ENCODE assay signal across 8 cellular contexts in the genomic region with DNA sequence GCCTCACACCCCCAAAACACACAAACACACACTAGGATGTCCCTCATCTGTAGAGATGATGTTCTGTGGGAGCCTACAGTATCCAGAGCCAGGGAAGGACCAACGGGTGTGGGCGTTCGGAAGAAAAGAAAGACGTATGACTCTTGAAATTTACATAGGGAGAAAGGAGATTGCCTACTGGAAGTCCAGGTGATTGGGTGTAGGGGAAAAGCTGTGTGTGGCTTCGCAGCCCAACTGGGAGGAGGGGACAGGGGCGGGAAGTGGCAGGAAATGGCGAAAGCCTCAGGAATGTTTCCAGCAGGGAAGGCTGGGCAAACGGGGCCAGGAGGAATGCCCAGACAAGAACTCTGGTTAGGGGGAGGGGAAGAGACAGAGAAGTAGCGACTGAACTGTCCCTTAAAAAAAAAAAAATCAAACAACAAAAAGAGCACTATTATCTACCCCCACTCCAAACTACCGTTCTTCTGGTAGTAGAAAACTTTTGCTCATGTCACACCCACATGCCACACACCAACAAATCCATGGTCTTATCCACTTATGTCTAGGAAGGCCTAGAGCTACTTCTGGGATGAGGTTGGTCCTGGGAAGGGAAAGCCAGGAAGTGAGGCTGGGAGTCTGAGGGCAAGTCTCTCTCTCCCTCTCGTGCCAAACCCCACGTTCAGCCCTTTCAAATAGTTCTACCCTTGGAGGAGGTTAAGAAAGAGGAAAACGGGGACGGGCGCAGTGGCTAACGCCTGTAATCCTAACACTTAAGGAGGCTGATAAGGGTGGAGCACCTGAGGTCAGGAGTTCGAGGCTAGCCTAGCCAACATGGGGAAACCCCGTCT. TPM values are rescaled to one million over a fixed set of nuclear protein-coding genes. Genes with fewer than 3 reads are reported as not detected.
DNase-seq lines count a peak whose midpoint lies in the region; ATAC-seq and TF ChIP-seq lines count a peak whose summit lies in the region.

No MANE protein-coding gene starts in this region.

- no TSS peak for BruUV-seq in OCI-LY7 (replicated peaks; lab: Mats Ljungman, UMichigan)

- H3K9me2 ChIP-seq in OCI-LY7 (ENCODE audit: insufficient read depth, low read length) = no peaks in the 10 kb centered on the region

- no peak overlapping the region for H4K8ac ChIP-seq in mesendoderm (ENCODE audit: low read depth, low read length)

- peaks cover 15% of the 10 kb centered on the region for H3K79me1 ChIP-seq in mesendoderm (ENCODE audit: low read length)

- TF ChIP-seq POLR2A in erythroblast (IDR thresholded peaks at IDR 0.05; ENCODE audit: low read length) = no peak

- peak overlapping the region; percentile 98 for H3K56ac ChIP-seq in mesendoderm (ENCODE audit: low read length)

- peaks cover 14% of the 10 kb centered on the region; the same call in 1 of the 2 replicates for H4K20me1 ChIP-seq in OCI-LY7 (ENCODE audit: insufficient read depth, low read length)

- peak overlapping the region; percentile 81 for H3K18ac ChIP-seq in mesendoderm (ENCODE audit: low read length)

- WGBS in mesendoderm (ENCODE audit: extremely low coverage, insufficient coverage, low lambda C conversion rate) = no CpG with 5 or more reads among the region's 18 CpGs

- peak overlapping the region; percentile 86 for H3K4me2 ChIP-seq in OCI-LY7 (ENCODE audit: low read length)
- peak overlapping the region; percentile 54 for H3K4me2 ChIP-seq in mesendoderm (ENCODE audit: low read length)

- H3K4me3 ChIP-seq in OCI-LY7 (ENCODE audit: low read depth, low read length, poor library complexity, severe bottlenecking) (peak overlapping the region; percentile 83), mesendoderm (ENCODE audit: low read length) (peak overlapping the region; percentile 36)

- H3K9ac ChIP-seq in ES-I3 (ENCODE audit: low read depth, low read length) (peak overlapping the region; percentile 69), mesendoderm (ENCODE audit: low read length) (peak overlapping the region; percentile 72)

- peak overlapping the region; percentile 29 for H4K5ac ChIP-seq in mesendoderm (ENCODE audit: low read length)

- peak overlapping the region; percentile 100 for H2BK5ac ChIP-seq in mesendoderm (ENCODE audit: low read length)

- intact Hi-C loops in OCI-LY7 (cut with micrococcal nuclease; ENCODE audit: unreplicated experiment) = no loop called here

- no peak for TF ChIP-seq CTCF in OCI-LY7 (conservative IDR thresholded peaks at IDR 0.05; ENCODE audit: low read length)

- H3K79me2 ChIP-seq in OCI-LY7 (ENCODE audit: insufficient read depth, low read depth, low read length) (peaks cover 64% of the 10 kb centered on the region), mesendoderm (ENCODE audit: control insufficient read depth, insufficient read depth, low read length) (peaks cover 58% of the 10 kb centered on the region)

- H3K36me3 ChIP-seq in ES-I3 (ENCODE audit: insufficient read depth, low read length) = peaks cover 6% of the 10 kb centered on the region; the same call in 1 of the 2 replicates
- H3K36me3 ChIP-seq in OCI-LY7 (ENCODE audit: insufficient read depth, low read length) = peaks cover 52% of the 10 kb centered on the region
- no peaks in the 10 kb centered on the region for H3K36me3 ChIP-seq in mesendoderm (ENCODE audit: control insufficient read depth, insufficient read depth, low read length)

- no peaks in the 10 kb centered on the region for H3K27me3 ChIP-seq in mesendoderm (ENCODE audit: insufficient read depth, low read length, poor library complexity)

- peak overlapping the region; percentile 7 for H2AK5ac ChIP-seq in mesendoderm (ENCODE audit: low read length)

- no peak overlapping the region for H2BK15ac ChIP-seq in mesendoderm (replicated peaks; ENCODE audit: low read depth)

- H2BK120ac ChIP-seq in mesendoderm (ENCODE audit: low read depth, low read length) = peak overlapping the region; percentile 49

- peak overlapping the region; percentile 98 for H3K4ac ChIP-seq in mesendoderm (ENCODE audit: low read depth, low read length)

- CTCF ChIA-PET in OCI-LY7 (lab: Charles Lee; ENCODE audit: unreplicated experiment) = no interaction called here

- POLR2A ChIA-PET in OCI-LY7 (lab: Charles Lee) = interaction anchor here (0.7 to 1.8 kb wide), 3 partner anchors 17 to 235 kb away, joined by 3 to 6 read pairs (median 3); partner anchors contain the start of genes LENEP and PBXIP1

- H3K27ac ChIP-seq in OCI-LY7 (ENCODE audit: low read depth, low read length, poor library complexity, severe bottlenecking) (peak overlapping the region; percentile 89), mesendoderm (ENCODE audit: low read depth, low read length) (peak overlapping the region; percentile 96)

- DNase-seq in OCI-LY7 (ENCODE audit: low spot score) (no peak), ecto neural progenitor cell (ENCODE audit: low spot score) (peak; percentile 78), mesendoderm (peak; percentile 99), erythroblast (lab: John Stamatoyannopoulos, UW) (no peak)
- DNase-seq in activated CD8-positive, alpha-beta memory T cell treated with anti-CD3 and anti-CD28 coated beads, Interleukin-2, amount 50 U/mL, for 4 hours = no peak
- DNase-seq in stimulated activated naive CD8-positive, alpha-beta T cell treated with anti-CD3 and anti-CD28 coated beads, Interleukin-15, Interleukin-2, amounts not matched to agents 100 U/mL and 50 U/mL, for 24 hours = no peak

- no peak overlapping the region for H3K23ac ChIP-seq in mesendoderm (ENCODE audit: low read length)

- ATAC-seq in HG03439 (IDR thresholded peaks at IDR 0.05; ENCODE audit: unreplicated experiment) = no peak
- ATAC-seq in stimulated activated naive CD8-positive, alpha-beta T cell treated with anti-CD3 and anti-CD28 coated beads, Interleukin-15, Interleukin-2, amounts not matched to agents 100 U/mL and 50 U/mL, for 24 hours = no peak

- H3K9me3 ChIP-seq in ES-I3 (ENCODE audit: control insufficient read depth, insufficient read depth, low read length) (no peaks in the 10 kb centered on the region), OCI-LY7 (ENCODE audit: low read length) (no peaks in the 10 kb centered on the region)

- H2AFZ ChIP-seq in OCI-LY7 (ENCODE audit: low read length) = no peak overlapping the region

- H3K4me1 ChIP-seq in ES-I3 (ENCODE audit: insufficient read depth, low read length) (peaks cover 11% of the 10 kb centered on the region), OCI-LY7 (ENCODE audit: insufficient read depth, low read length, poor library complexity, severe bottlenecking) (peaks cover 46% of the 10 kb centered on the region), mesendoderm (ENCODE audit: control insufficient read depth, low read depth, low read length) (peaks cover 11% of the 10 kb centered on the region)

RNA-seq across cellular contexts. Expression of gene CKS1B, which starts 1.8 kb away (rescaled TPM):
- 149 and 204 TPM in 2 replicates for total RNA-seq in OCI-LY7 (2014; rRNA removed; shearing (Covaris generic))
- total RNA-seq in OCI-LY7 (2022) = 230 and 260 TPM in 2 replicates
- 618 TPM for polyA plus RNA-seq in mesendoderm (2013, experiment 1 of 2)
- polyA plus RNA-seq in mesendoderm (2013, experiment 2 of 2) = 617 TPM

RNA-seq across cellular contexts. Expression of gene SHC1, which starts 2.2 kb away (rescaled TPM):
- total RNA-seq in OCI-LY7 (2014; rRNA removed; shearing (Covaris generic)) = 31.4 and 37.6 TPM in 2 replicates
- total RNA-seq in OCI-LY7 (2022) = 77.4 and 84.0 TPM in 2 replicates
- polyA plus RNA-seq in mesendoderm (2013, experiment 1 of 2) = 191 TPM
- 190 TPM for polyA plus RNA-seq in mesendoderm (2013, experiment 2 of 2)

RNA-seq across cellular contexts. Expression of gene FLAD1, which starts 10.4 kb away (rescaled TPM):
- 52.7 and 55.7 TPM in 2 replicates for total RNA-seq in OCI-LY7 (2014; rRNA removed; shearing (Covaris generic))
- total RNA-seq in OCI-LY7 (2022) = 57.0 and 57.9 TPM in 2 replicates
- polyA plus RNA-seq in mesendoderm (2013, experiment 1 of 2) = 74.3 TPM
- polyA plus RNA-seq in mesendoderm (2013, experiment 2 of 2) = 74.9 TPM

RNA-seq across cellular contexts. Expression of gene PYGO2, which starts 11.1 kb away (rescaled TPM):
- 36.5 and 44.3 TPM in 2 replicates for total RNA-seq in OCI-LY7 (2014; rRNA removed; shearing (Covaris generic))
- 47.3 and 53.1 TPM in 2 replicates for total RNA-seq in OCI-LY7 (2022)
- 20.1 TPM for polyA plus RNA-seq in mesendoderm (2013, experiment 1 of 2)
- polyA plus RNA-seq in mesendoderm (2013, experiment 2 of 2) = 18.8 TPM

RNA-seq across cellular contexts. Expression of gene PBXIP1, which starts 16.8 kb away (rescaled TPM):
- total RNA-seq in OCI-LY7 (2014; rRNA removed; shearing (Covaris generic)) = 23.8 and 26.6 TPM in 2 replicates
- total RNA-seq in OCI-LY7 (2022) = 37.7 and 39.8 TPM in 2 replicates
- 6.7 TPM for polyA plus RNA-seq in mesendoderm (2013, experiment 1 of 2)
- 6.1 TPM for polyA plus RNA-seq in mesendoderm (2013, experiment 2 of 2)

Comparison
In these comparisons a context has a peak if more than half of its experiments do, and no peak if none do; other contexts are left out.
1. DNase-seq: peak in ecto neural progenitor cell (single experiment) and mesendoderm (single experiment); none in OCI-LY7 (single experiment), erythroblast (0 of 2), activated CD8-positive, alpha-beta memory T cell treated with anti-CD3 and anti-CD28 coated beads, Interleukin-2, amount 50 U/mL, for 4 hours (single experiment) and stimulated activated naive CD8-positive, alpha-beta T cell treated with anti-CD3 and anti-CD28 coated beads, Interleukin-15, Interleukin-2, amounts not matched to agents 100 U/mL and 50 U/mL, for 24 hours (single experiment).